In genomic region chr5:79702606-79703380, GRCh38 we compare ENCODE assay signal across 8 cellular contexts. TPM values are rescaled to one million over a fixed set of nuclear protein-coding genes. Genes with fewer than 3 reads are reported as not detected.
DNase-seq lines count a peak whose midpoint lies in the region; ATAC-seq, FAIRE-seq and TF ChIP-seq lines count a peak whose summit lies in the region.

No MANE protein-coding gene starts in this region.

- H3K9me3 ChIP-seq in MM.1S (replicated peaks; ENCODE audit: insufficient read depth, low read length) = no peaks in the 10 kb centered on the region
- no peaks in the 10 kb centered on the region for H3K9me3 ChIP-seq in keratinocyte (ENCODE audit: control insufficient read depth, low read depth, low read length)
- no peaks in the 10 kb centered on the region for H3K9me3 ChIP-seq in small intestine (ENCODE audit: control insufficient read depth, low read depth)

- H3K4me2 ChIP-seq in MM.1S (ENCODE audit: low read depth, low read length) (no peak overlapping the region), keratinocyte (ENCODE audit: control insufficient read depth, extremely low read depth, insufficient read depth, low read depth, low read length) (no peak overlapping the region)

- H3K4me1 ChIP-seq in MM.1S (ENCODE audit: low read length) (peaks cover 12% of the 10 kb centered on the region), keratinocyte (ENCODE audit: control insufficient read depth, extremely low read depth, insufficient read depth, low read length) (no peaks in the 10 kb centered on the region), small intestine (ENCODE audit: control insufficient read depth in 2 of 2, insufficient read depth in 1 of 2, low read depth in 1 of 2, low read length in 1 of 2) (no peaks in the 10 kb centered on the region)

- no peaks in the 10 kb centered on the region for H3K36me3 ChIP-seq in MM.1S (replicated peaks; ENCODE audit: insufficient read depth, low read length)
- peaks cover 0 to 2% of the 10 kb centered on the region in 2 experiments for H3K36me3 ChIP-seq in keratinocyte (ENCODE audit: control insufficient read depth in 2 of 2, extremely low read depth in 1 of 2, insufficient read depth in 2 of 2, low read length in 2 of 2)
- no peaks in the 10 kb centered on the region for H3K36me3 ChIP-seq in small intestine (ENCODE audit: control insufficient read depth in 2 of 2, insufficient read depth in 2 of 2, low read length in 2 of 2)

- TF ChIP-seq CTCF in MM.1S (IDR thresholded peaks at IDR 0.05; ENCODE audit: low read length) (peak; percentile 70), keratinocyte (optimal IDR thresholded peaks at IDR 0.05 in 1 of 3, IDR thresholded peaks at IDR 0.05 in 1 of 3, conservative IDR thresholded peaks at IDR 0.05 in 1 of 3; ENCODE audit: extremely low read depth in 1 of 3, insufficient read depth in 2 of 3, low read length in 3 of 3) (peak; percentile 56 to 65 (median 62))

- 41 to 56% (median 44%) methylated on average over 3 of the region's 3 CpGs for WGBS in small intestine, 3 donors

- H3F3A ChIP-seq in MM.1S (ENCODE audit: insufficient read depth, low read length) = peaks cover 4% of the 10 kb centered on the region; the same call in 1 of the 2 replicates

- no peak overlapping the region for H3K9ac ChIP-seq in MM.1S (ENCODE audit: low read length)
- H3K9ac ChIP-seq in keratinocyte (ENCODE audit: control insufficient read depth, extremely low read depth, insufficient read depth, low read length) = no peak overlapping the region

- H3K27me3 ChIP-seq in MM.1S (replicated peaks; ENCODE audit: insufficient read depth, low read length) = no peaks in the 10 kb centered on the region
- H3K27me3 ChIP-seq in keratinocyte (ENCODE audit: control insufficient read depth, extremely low read depth, insufficient read depth, low read length) = no peaks in the 10 kb centered on the region
- H3K27me3 ChIP-seq in small intestine (ENCODE audit: control insufficient read depth in 2 of 2, insufficient read depth in 2 of 2, low read length in 2 of 2) = no peaks in the 10 kb centered on the region

- H4K20me1 ChIP-seq in MM.1S (ENCODE audit: insufficient read depth, low read length) (no peaks in the 10 kb centered on the region), keratinocyte (ENCODE audit: control insufficient read depth, extremely low read depth, insufficient read depth, low read length) (no peaks in the 10 kb centered on the region)

- H3K9me2 ChIP-seq in MM.1S (replicated peaks; ENCODE audit: insufficient read depth, low read length) = no peaks in the 10 kb centered on the region

- H3K79me2 ChIP-seq in MM.1S (ENCODE audit: low read length) (no peaks in the 10 kb centered on the region), keratinocyte (ENCODE audit: control insufficient read depth, insufficient read depth, low read length) (no peaks in the 10 kb centered on the region)

- no peak overlapping the region for H3K27ac ChIP-seq in MM.1S (ENCODE audit: low read length)
- no peak overlapping the region for H3K27ac ChIP-seq in keratinocyte (ENCODE audit: control insufficient read depth, insufficient read depth, low read length)
- H3K27ac ChIP-seq in small intestine (ENCODE audit: low read depth in 1 of 2, low read length in 1 of 2) = no peak overlapping the region

- FAIRE-seq in keratinocyte (lab: Jason Lieb, UNC) (no peak), small intestine (lab: Jason Lieb, UNC) (no peak)

- dilution Hi-C loops in keratinocyte (cut with MboI; ENCODE audit: extremely low pct_ligation_motif_present, low sequenced_read_pairs) = no loop called here

- H2AFZ ChIP-seq in MM.1S (ENCODE audit: low read length) (no peak overlapping the region), keratinocyte (ENCODE audit: control insufficient read depth, low read length) (no peak overlapping the region)

- H3K4me3 ChIP-seq in MM.1S (ENCODE audit: low read length) (no peak overlapping the region), keratinocyte (ENCODE audit: control insufficient read depth in 2 of 3, extremely low read depth in 1 of 3, insufficient read depth in 2 of 3, low read depth in 1 of 3, low read length in 3 of 3) (no peak overlapping the region), small intestine (ENCODE audit: low read depth in 1 of 2, low read length in 2 of 2) (no peak overlapping the region)

- H3K9me1 ChIP-seq in keratinocyte (ENCODE audit: control insufficient read depth, extremely low read depth, insufficient read depth, low read length) = no peaks in the 10 kb centered on the region

- ATAC-seq in HG03469 (IDR thresholded peaks at IDR 0.05; ENCODE audit: unreplicated experiment) = no peak

- DNase-seq in GM04503 (ENCODE audit: low read depth) (peak; percentile 34), MM.1S (peak; percentile 20), keratinocyte (ENCODE audit: low read depth, low spot score) (no peak), small intestine (no peak), amniotic stem cell (lab: John Stamatoyannopoulos, UW) (no peak), NCI-H1105 (lab: John Stamatoyannopoulos, UW) (no peak)
- DNase-seq in activated CD8-positive, alpha-beta memory T cell treated with anti-CD3 and anti-CD28 coated beads, Interleukin-2, amount 50 U/mL, for 48 hours = peak; percentile 56

RNA-seq across cellular contexts. Expression of gene CMYA5, which starts 13.2 kb away (rescaled TPM):
- polyA plus RNA-seq in keratinocyte (0.10 to 0.39 TPM (median 0.25 TPM) in 3 replicates), small intestine (1 to 10 TPM in 2 of 3 donors, under 1 TPM in 1; 0.61 to 5.7 (median 1.3) TPM)
- polyA plus RNA-seq in keratinocyte (2011; ENCODE audit: low read depth) = 0.92 TPM
- polyA plus RNA-seq in keratinocyte (2011; cell fraction: cytosol; rRNA removed) = 0.05 and 0.18 TPM in 2 replicates
- polyA plus RNA-seq in keratinocyte (2011; cell fraction: nucleus; rRNA removed) = 0.80 TPM in 2 replicates
- polyA plus RNA-seq in keratinocyte (2012; ENCODE audit: low replicate concordance) = 0.14 and 1.0 TPM in 2 replicates
- 0.32 to 1.5 TPM in 2 of 3 replicates, not detected in the other for polyA minus RNA-seq in keratinocyte
- polyA minus RNA-seq in keratinocyte (2011; cell fraction: cytosol; rRNA and poly(A)+ RNA removed) = 0.38 TPM
- polyA minus RNA-seq in keratinocyte (2011; cell fraction: nucleus; rRNA and poly(A)+ RNA removed) = 0.62 and 1.2 TPM in 2 replicates

Comparison
In these comparisons a context has a peak if more than half of its experiments do, and no peak if none do; other contexts are left out.
1. DNase-seq: peak in GM04503 (single experiment), MM.1S (single experiment) and activated CD8-positive, alpha-beta memory T cell treated with anti-CD3 and anti-CD28 coated beads, Interleukin-2, amount 50 U/mL, for 48 hours (single experiment); none in keratinocyte (single experiment), small intestine (single experiment), amniotic stem cell (single experiment) and NCI-H1105 (single experiment).